10 cellular contexts compared by ENCODE assay signal in the genomic region with DNA sequence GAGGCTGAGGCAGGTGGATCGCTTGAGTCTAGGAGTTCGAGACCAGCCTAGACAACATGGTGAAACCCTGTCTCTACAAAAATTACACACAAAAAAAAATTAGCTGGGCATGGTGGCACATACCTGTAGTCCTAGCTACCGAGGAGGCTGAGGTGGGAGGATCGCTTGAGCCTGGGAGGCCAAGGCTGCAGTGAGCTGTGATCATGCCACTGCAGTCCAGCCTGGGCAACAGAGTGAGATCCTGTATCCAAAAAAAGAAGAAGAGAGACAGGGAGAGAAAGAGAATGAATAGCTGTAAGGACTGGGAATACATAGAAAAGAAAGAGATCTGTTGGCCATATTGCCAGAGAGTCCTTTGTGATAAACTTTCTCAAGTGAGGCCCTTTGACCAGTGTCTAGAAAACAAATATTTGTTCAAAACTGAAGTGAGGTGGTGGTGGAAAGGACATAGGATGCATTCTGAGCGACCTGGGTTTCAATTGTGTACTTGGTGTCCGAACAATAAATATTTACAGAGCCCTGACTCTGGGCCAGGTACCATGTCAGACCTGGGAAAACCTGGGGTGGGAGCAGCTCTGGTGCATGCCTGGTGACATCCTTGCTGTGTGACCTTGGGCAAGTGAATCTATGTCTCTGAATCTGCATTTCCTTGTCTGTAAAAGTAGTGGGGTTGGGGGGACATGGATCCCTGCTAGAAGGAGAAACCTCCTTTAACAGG.
DNase-seq lines count a peak whose midpoint lies in the region; ATAC-seq, FAIRE-seq and TF ChIP-seq lines count a peak whose summit lies in the region.
"Had no signal": no experiment of that assay in that cellular context is flagged by ENCODE, and none has a peak within 500 bp of the region (broad histone marks: within the 10 kb centered on the region; RNA-seq: fewer than 3 reads in every experiment).

No MANE protein-coding gene starts in this region.

- peak; percentile 66 for FAIRE-seq in bronchial epithelial cell (lab: Jason Lieb, UNC)
- FAIRE-seq: colon had no signal

- TF ChIP-seq POLR2A in heart left ventricle (IDR thresholded peaks at IDR 0.05) = no peak

- H3K9me3 Mint-ChIP-seq in naive B cell = peaks cover 0 to 11% (median 0%) of the 10 kb centered on the region in 7 donors

- peak overlapping the region; percentile 82 for H3K9ac ChIP-seq in HUES6 (ENCODE audit: low read length)

- H3K27ac Mint-ChIP-seq in naive B cell = peak overlapping the region in 2 of 6 donors; percentile 6 to 83

- DNase-seq in bronchial epithelial cell (ENCODE audit: low read depth) (no peak), naive B cell (no peak), heart left ventricle (no peak)

- no peak for TF ChIP-seq CTCF in 22Rv1 (IDR thresholded peaks at IDR 0.05)
- TF ChIP-seq CTCF in bronchial epithelial cell (IDR thresholded peaks at IDR 0.05; ENCODE audit: insufficient read depth, low read length, severe bottlenecking) = no peak
- no peak for TF ChIP-seq CTCF in heart left ventricle (IDR thresholded peaks at IDR 0.05)

- 91 to 96% (median 94%) methylated on average over 6 of the region's 6 CpGs for WGBS in heart left ventricle, 4 donors

- H3K4me1 ChIP-seq in HUES6 (ENCODE audit: control insufficient read depth, insufficient read depth, low read length) (peaks cover 15% of the 10 kb centered on the region), heart left ventricle (peaks cover 0 to 41% (median 27%) of the 10 kb centered on the region in 12 donors)

- H3K4me3 Mint-ChIP-seq in naive B cell = peak overlapping the region in 7 of 8 donors; percentile 60 to 82 (median 73)

- no peaks in the 10 kb centered on the region for H3K36me3 Mint-ChIP-seq in naive B cell

- peaks cover 34 to 78% (median 72%) of the 10 kb centered on the region in 3 donors for H3K27me3 Mint-ChIP-seq in naive B cell

- ATAC-seq in naive B cell (ENCODE audit: low read depth in 2 of 2) (no peak), GM19463 (IDR thresholded peaks at IDR 0.05; ENCODE audit: unreplicated experiment) (no peak), HG03565 (IDR thresholded peaks at IDR 0.05; ENCODE audit: unreplicated experiment) (no peak), GM18517 (IDR thresholded peaks at IDR 0.05; ENCODE audit: unreplicated experiment) (no peak), heart left ventricle (no peak)

- H3K27me3 ChIP-seq in HUES6 (ENCODE audit: control insufficient read depth, insufficient read depth, low read length) = no peaks in the 10 kb centered on the region
- H3K27me3 ChIP-seq in bronchial epithelial cell (ENCODE audit: control insufficient read depth, insufficient read depth, low read length) = no peaks in the 10 kb centered on the region
- H3K27me3 ChIP-seq in heart left ventricle = peaks cover 0 to 9% (median 0%) of the 10 kb centered on the region in 9 donors
- H3K27me3 ChIP-seq: BE2C had no signal

- H3K36me3 ChIP-seq in HUES6 (ENCODE audit: control insufficient read depth, insufficient read depth, low read length) = no peaks in the 10 kb centered on the region
- H3K36me3 ChIP-seq in bronchial epithelial cell (ENCODE audit: control insufficient read depth, insufficient read depth, low read length) = peaks cover 2% of the 10 kb centered on the region
- H3K36me3 ChIP-seq in heart left ventricle = peaks cover 0 to 6% (median 0%) of the 10 kb centered on the region in 9 donors
- H3K36me3 ChIP-seq: BE2C had no signal

- intact Hi-C loops in heart left ventricle (cut with DNase I) = loop anchor here in 8 of 10 donors (2.0 to 5.0 kb wide), 4 partner anchors 19 to 63 kb away; no protein-coding TSS in a partner anchor

- peak overlapping the region; percentile 80 for H3K27ac ChIP-seq in 22Rv1
- no peak overlapping the region for H3K27ac ChIP-seq in HUES6 (ENCODE audit: low read depth, low read length)
- peak overlapping the region in 1 of 12 donors; percentile 81 for H3K27ac ChIP-seq in heart left ventricle

- H3K4me3 ChIP-seq in HUES6 (ENCODE audit: low read depth, low read length) (peak overlapping the region; percentile 80), bronchial epithelial cell (ENCODE audit: low read depth, low read length) (no peak overlapping the region), heart left ventricle (peak overlapping the region in 1 of 12 donors; percentile 46)

- H3K9me3 ChIP-seq in HUES6 (ENCODE audit: control insufficient read depth, insufficient read depth, low read depth, low read length) (no peaks in the 10 kb centered on the region), heart left ventricle (peaks cover 0 to 6% (median 0%) of the 10 kb centered on the region in 12 donors)
- H3K9me3 ChIP-seq: BE2C had no signal

- peaks cover 20 to 24% (median 22%) of the 10 kb centered on the region in 3 donors for H3K4me1 Mint-ChIP-seq in naive B cell
